24 cellular contexts compared by ENCODE assay signal in the genomic region with DNA sequence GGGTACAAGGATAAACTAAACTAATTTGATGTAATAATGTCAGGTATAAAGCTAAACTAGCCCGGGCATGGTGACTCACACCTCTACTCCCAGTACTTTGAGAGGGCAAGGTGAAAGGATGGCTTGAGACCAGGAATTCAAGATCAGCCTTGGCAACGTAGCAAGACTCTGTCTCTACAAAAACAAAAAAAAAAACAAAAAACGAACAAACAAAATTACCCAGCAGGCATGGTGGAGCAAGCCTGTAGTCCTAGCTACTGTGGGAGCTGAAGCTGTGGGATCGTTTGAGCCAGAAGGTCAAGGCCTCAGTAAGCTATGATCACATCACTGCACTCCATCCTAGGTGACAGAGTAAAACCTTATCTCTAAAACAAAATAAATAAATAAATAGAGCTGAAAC.
"Had no signal": no experiment of that assay in that cellular context is flagged by ENCODE, and none has a peak within 500 bp of the region (broad histone marks: within the 10 kb centered on the region; RNA-seq: fewer than 3 reads in every experiment).

No MANE protein-coding gene starts in this region.

- H3K9me3 ChIP-seq: neutrophil, transverse colon had no signal

- FAIRE-seq: islet of Langerhans, small intestine had no signal

- H3K4me3 ChIP-seq: gastroesophageal sphincter, heart right ventricle, left ventricle myocardium inferior, transverse colon had no signal

- H3K27me3 ChIP-seq: gastroesophageal sphincter, heart right ventricle, neutrophil, transverse colon had no signal

- H3K4me1 ChIP-seq: gastroesophageal sphincter, heart right ventricle, left ventricle myocardium inferior, transverse colon had no signal

- H3K27ac ChIP-seq: epithelial cell of prostate, gastroesophageal sphincter, heart right ventricle, left ventricle myocardium inferior, neutrophil, transverse colon had no signal

- ATAC-seq: activated T-cell treated with anti-CD3 and anti-CD28 coated beads, Interleukin-2, amount 50 U/mL, for 4 hours; gastroesophageal sphincter; heart right ventricle; naive thymus-derived CD8-positive, alpha-beta T cell; right cardiac atrium had no signal

- H3K36me3 ChIP-seq: gastroesophageal sphincter, heart right ventricle, left ventricle myocardium inferior, neutrophil, transverse colon had no signal

- DNase-seq: activated CD4-positive, alpha-beta memory T cell treated with anti-CD3 and anti-CD28 coated beads, Interleukin-2, amount 10 ng/mL, durations not matched to agents 7 days and 5 days; activated CD4-positive, alpha-beta T cell treated with anti-CD3 and anti-CD28 coated beads for 4 hours; activated effector memory CD4-positive, alpha-beta T cell treated with Interleukin-2 at 50 U/mL for 16 hours; activated naive CD4-positive, alpha-beta T cell treated with anti-CD3 and anti-CD28 coated beads, Interleukin-2, amount 50 U/mL, for 16 hours; activated T-cell treated with anti-CD3 and anti-CD28 coated beads, Interleukin-2, amount 50 U/mL, for 4 hours; cerebellar nuclear complex; effector memory CD4-positive, alpha-beta T cell; heart right ventricle; left ventricle myocardium inferior; mesenchymal stem cell; naive thymus-derived CD8-positive, alpha-beta T cell; posterior cingulate gyrus; right cardiac atrium; small intestine; stimulated activated CD4-positive, alpha-beta T cell treated with anti-CD3 and anti-CD28 coated beads, Interleukin-4, amount 100 ng/mL, for 4 hours; stimulated activated CD8-positive, alpha-beta memory T cell treated with anti-CD3 and anti-CD28 coated beads, Interleukin-4, amount 100 ng/mL, for 48 hours; stimulated activated naive CD4-positive, alpha-beta T cell treated with Interleukin-2 at 50 U/mL for 16 hours; substantia nigra; T-helper 2 cell; transverse colon had no signal
